8 cellular contexts compared by ENCODE assay signal in genomic region chr5:141524604-141525597, GRCh38. TPM values are rescaled to one million over a fixed set of nuclear protein-coding genes. Genes with fewer than 3 reads are reported as not detected.
DNase-seq lines count a peak whose midpoint lies in the region; ATAC-seq and TF ChIP-seq lines count a peak whose summit lies in the region.

No MANE protein-coding gene starts in this region.

- H3K36me3 ChIP-seq in SK-N-SH (replicated peaks in 1 of 2; ENCODE audit: control insufficient read depth in 1 of 2, insufficient read depth in 2 of 2, low read length in 1 of 2) (peaks cover 14 to 28% of the 10 kb centered on the region in 2 experiments), heart left ventricle (peaks cover 0 to 82% (median 38%) of the 10 kb centered on the region in 9 donors)

- no peaks in the 10 kb centered on the region for H3K9me2 ChIP-seq in SK-N-SH

- TF ChIP-seq POLR2A in heart left ventricle (IDR thresholded peaks at IDR 0.05): no peak

- H3K27ac ChIP-seq in SK-N-SH (ENCODE audit: low read depth in 2 of 2, low read length in 1 of 2) (peak overlapping the region; percentile 99 to 100), heart left ventricle (peak overlapping the region in 11 of 12 donors; percentile 38 to 95 (median 75))

- ATAC-seq in HG02610 (IDR thresholded peaks at IDR 0.05; ENCODE audit: unreplicated experiment) (peak; percentile 53), heart left ventricle (peak; percentile 53 to 73 (median 64))

- peak; percentile 98 for TF ChIP-seq RAD21 in SK-N-SH (IDR thresholded peaks at IDR 0.05; ENCODE audit: low read length)

- peaks cover 63% of the 10 kb centered on the region for H3F3A ChIP-seq in SK-N-SH (replicated peaks; ENCODE audit: insufficient read depth)

- H3K79me2 ChIP-seq in SK-N-SH (ENCODE audit: insufficient read depth): peaks cover 14% of the 10 kb centered on the region

- peak; percentile 81 to 86; a peak in 3 of 4 replicates for TF ChIP-seq EP300 in SK-N-SH (IDR thresholded peaks at IDR 0.05; ENCODE audit: borderline replicate concordance in 1 of 2, low read depth in 1 of 2, low read length in 1 of 2)

- H3K27me3 ChIP-seq in SK-N-SH (ENCODE audit: insufficient read depth) (no peaks in the 10 kb centered on the region), heart left ventricle (no peaks in the 10 kb centered on the region)

- peak overlapping the region; percentile 66; the same call in 1 of the 2 replicates for H3K9ac ChIP-seq in SK-N-SH

- H2AFZ ChIP-seq in SK-N-SH (ENCODE audit: low read depth): peak overlapping the region; percentile 45; the same call in 1 of the 2 replicates

- H3K4me3 ChIP-seq in GM12875 (ENCODE audit: low read depth, low read length): no peak overlapping the region
- H3K4me3 ChIP-seq in SK-N-SH (ENCODE audit: low read depth in 2 of 2, low read length in 1 of 2): peak overlapping the region; percentile 23 to 52; a peak in 3 of 4 replicates
- no peak overlapping the region for H3K4me3 ChIP-seq in heart left ventricle

- WGBS in SK-N-SH (ENCODE audit: low lambda C conversion rate): 13% methylated on average over 9 of the region's 12 CpGs
- WGBS in heart left ventricle, 4 donors: 33 to 37% (median 34%) methylated on average over 12 of the region's 12 CpGs

- CTCF ChIA-PET in SK-N-SH (lab: Yijun Ruan, JAX): interaction anchor here (0.6 to 13.1 kb wide), 55 partner anchors 9 to 338 kb away, joined by 3 to 191 read pairs (median 4); partner anchors contain the start of genes PCDHB14, PCDHGA10, PCDHGA11 and PCDHGA2

- intact Hi-C loops in heart left ventricle (cut with DNase I): loop anchor here (1.0 to 10.0 kb wide), 19 partner anchors 32 to 200 kb away; partner anchors contain the start of genes PCDHGB7 (in 6 of the 10), PCDHGA11 (in 4 of the 10), PCDHGC3 (in 4 of the 10) and PCDHGA12 (in 2 of the 10)

- peak overlapping the region; percentile 85 for H3K4me2 ChIP-seq in SK-N-SH

- TF ChIP-seq CTCF in GM12875 (IDR thresholded peaks at IDR 0.05; ENCODE audit: borderline replicate concordance, insufficient read depth, low read depth, low read length) (peak; percentile 99), SK-N-SH (IDR thresholded peaks at IDR 0.05) (peak; percentile 100), heart left ventricle (IDR thresholded peaks at IDR 0.05) (peak; percentile 98 to 100 (median 100))

- POLR2A ChIA-PET in SK-N-SH (lab: Yijun Ruan, JAX): interaction anchor here (0.8 to 1.8 kb wide), 10 partner anchors 10 to 107 kb away, joined by 3 to 7 read pairs (median 6); partner anchors contain the start of genes PCDHGB7, PCDHGC3 and PCDHGC4

- no peaks in the 10 kb centered on the region for H4K20me1 ChIP-seq in SK-N-SH (ENCODE audit: insufficient read depth)

- H3K9me3 ChIP-seq in SK-N-SH (no peaks in the 10 kb centered on the region), heart left ventricle (no peaks in the 10 kb centered on the region)

- H3K4me1 ChIP-seq in SK-N-SH (ENCODE audit: control insufficient read depth in 1 of 2, insufficient read depth in 2 of 2, low read depth in 1 of 2, low read length in 1 of 2): peaks cover 36 to 70% of the 10 kb centered on the region in 2 experiments
- peaks cover 12 to 77% (median 66%) of the 10 kb centered on the region in 12 donors for H3K4me1 ChIP-seq in heart left ventricle

- DNase-seq in MV-4-11 (lab: John Stamatoyannopoulos, UW): peak; percentile 70
- peak; percentile 79 for DNase-seq in SK-N-SH
- peak; percentile 98 for DNase-seq in amniotic stem cell (lab: John Stamatoyannopoulos, UW)
- peak; percentile 88 to 91 (median 88) for DNase-seq in heart left ventricle
- DNase-seq in pons (ENCODE audit: low spot score): peak; percentile 88
- no peak for DNase-seq in GM19238 (ENCODE audit: insufficient read length, low spot score)

TF ChIP-seq in SK-N-SH, 30 proteins besides CTCF, POLR2A, EP300 and RAD21 (continues in another document):
- no peak for TF ChIP-seq FOXM1 (IDR thresholded peaks at IDR 0.05; ENCODE audit: low read depth)
- TF ChIP-seq SMC3 (IDR thresholded peaks at IDR 0.05; ENCODE audit: low read depth, low read length): peak; percentile 99
- 0 out of 2 replicates have a peak, but pooled peaks have one; percentile 11 for TF ChIP-seq MEF2A (IDR thresholded peaks at IDR 0.05; ENCODE audit: borderline replicate concordance, low read depth)
- 0 out of 2 replicates have a peak, but pooled peaks have one; percentile 20 for TF ChIP-seq JUND (IDR thresholded peaks at IDR 0.05)
- TF ChIP-seq REST (IDR thresholded peaks at IDR 0.05; ENCODE audit: low read depth, low read length): peak; percentile 46
- no peak for TF ChIP-seq EZH2phosphoT487 (IDR thresholded peaks at IDR 0.05; ENCODE audit: borderline replicate concordance, low read depth)
- no peak for TF ChIP-seq ELF1 (IDR thresholded peaks at IDR 0.05)
- TF ChIP-seq GATA2 (CRISPR knock-in tag; IDR thresholded peaks at IDR 0.05): no peak
- peak; percentile 60; the same call in 1 of the 2 replicates for TF ChIP-seq POLR2AphosphoS5 (IDR thresholded peaks at IDR 0.05; ENCODE audit: low read depth, low read length)
- TF ChIP-seq YY1 (IDR thresholded peaks at IDR 0.05; ENCODE audit: low read depth): no peak
- peak; percentile 73; the same call in 1 of the 2 replicates for TF ChIP-seq SIN3A (IDR thresholded peaks at IDR 0.05; ENCODE audit: borderline replicate concordance, low read depth, low read length)
- peak; percentile 90 for TF ChIP-seq RXRA (IDR thresholded peaks at IDR 0.05; ENCODE audit: borderline replicate concordance, low read depth)
- TF ChIP-seq IRF3 (IDR thresholded peaks at IDR 0.05; ENCODE audit: low read depth, low read length): no peak
- TF ChIP-seq FOSL2 (IDR thresholded peaks at IDR 0.05; ENCODE audit: borderline replicate concordance, low read depth): no peak; the same call in 1 of the 2 replicates
- TF ChIP-seq NFIC (IDR thresholded peaks at IDR 0.05; ENCODE audit: borderline replicate concordance): peak; percentile 82

RNA-seq across cellular contexts. Expression of gene PCDHGC5, which starts 36.0 kb away (rescaled TPM):
- polyA plus RNA-seq in SK-N-SH (2012; rRNA removed) (1.9 and 2.0 TPM in 2 replicates), heart left ventricle (1 to 10 TPM in 1 of 2 donors, under 1 TPM in 1; 0.72 to 5.4 TPM)
- polyA plus RNA-seq in SK-N-SH (2012; cell fraction: cytosol; rRNA removed): 0.99 and 1.3 TPM in 2 replicates
- 7.5 and 8.1 TPM in 2 replicates for polyA plus RNA-seq in SK-N-SH (2012; cell fraction: nucleus; rRNA removed)
- 1 to 10 TPM; 1.5 to 5.4 (median 3.0) TPM for total RNA-seq in heart left ventricle

RNA-seq across cellular contexts. Expression of gene PCDHGC4, which starts 40.1 kb away (rescaled TPM):
- 0.53 and 0.78 TPM in 2 replicates for polyA plus RNA-seq in SK-N-SH (2012; rRNA removed)
- polyA plus RNA-seq in SK-N-SH (2012; cell fraction: cytosol; rRNA removed): 0.27 and 0.50 TPM in 2 replicates
- 2.4 and 2.6 TPM in 2 replicates for polyA plus RNA-seq in SK-N-SH (2012; cell fraction: nucleus; rRNA removed)
- 10 to 100 TPM in 1 of 9 donors, 1 to 10 TPM in 8; 1.7 to 10.4 (median 2.9) TPM for total RNA-seq in heart left ventricle
- 1 to 10 TPM in 1 of 2 donors, under 1 TPM in 1; 0.39 to 4.2 TPM for polyA plus RNA-seq in heart left ventricle

RNA-seq across cellular contexts. Expression of gene PCDHGC3, which starts 49.1 kb away (rescaled TPM):
- 55.8 and 97.0 TPM in 2 replicates for polyA plus RNA-seq in SK-N-SH (2012; rRNA removed)
- 63.1 and 99.3 TPM in 2 replicates for polyA plus RNA-seq in SK-N-SH (2012; cell fraction: cytosol; rRNA removed)
- polyA plus RNA-seq in SK-N-SH (2012; cell fraction: nucleus; rRNA removed): 87.3 and 94.5 TPM in 2 replicates
- 10 to 100 TPM; 12.3 to 32.5 (median 18.4) TPM for total RNA-seq in heart left ventricle
- 10 to 100 TPM; 23.3 to 34.8 TPM for polyA plus RNA-seq in heart left ventricle

Comparison
In these comparisons a context has a peak if more than half of its experiments do, and no peak if none do; other contexts are left out.
1. H3K4me3 ChIP-seq: peak in SK-N-SH (2 of 2); none in GM12875 (single experiment) and heart left ventricle (0 of 12).
2. Peak in every context shown above with its lines, with median percentiles within 50 percentile points of each other: CTCF ChIP-seq.